In genomic region chr3:1600700-1601418, GRCh38 we compare ENCODE assay signal across 29 cellular contexts.
"Had no signal": no experiment of that assay in that cellular context is flagged by ENCODE, and none has a peak within 500 bp of the region (broad histone marks: within the 10 kb centered on the region; RNA-seq: fewer than 3 reads in every experiment).

No MANE protein-coding gene starts in this region.

- H3K27ac ChIP-seq: ascending aorta, body of pancreas, KMS-11, Peyer's patch, RWPE1 had no signal

- H3K4me2 ChIP-seq: KMS-11 had no signal

- H3K27ac Mint-ChIP-seq: activated B cell treated with CpG ODN at 0.5 μM for 24 hours; activated CD4-positive, alpha-beta memory T cell treated with anti-CD3 and anti-CD28 coated beads for 36 hours; activated CD4-positive, alpha-beta T cell treated with anti-CD3 and anti-CD28 coated beads, Interleukin-2, amount 10 ng/mL, durations not matched to agents 7 days and 5 days; activated naive CD4-positive, alpha-beta T cell treated with anti-CD3 and anti-CD28 coated beads, Interleukin-2, amount 50 U/mL, for 72 hours; activated naive CD8-positive, alpha-beta T cell treated with anti-CD3 and anti-CD28 coated beads, Interleukin-2, amount 50 U/mL, for 24 hours; T-helper 17 cell had no signal

- H3K4me3 ChIP-seq: ascending aorta, body of pancreas, MG63, Peyer's patch had no signal

- DNase-seq: activated B cell treated with CpG ODN at 0.5 μM for 24 hours; activated CD4-positive, alpha-beta memory T cell treated with anti-CD3 and anti-CD28 coated beads for 36 hours; activated CD4-positive, alpha-beta T cell treated with anti-CD3 and anti-CD28 coated beads, Interleukin-2, amount 10 ng/mL, durations not matched to agents 7 days and 5 days; activated CD8-positive, alpha-beta memory T cell treated with anti-CD3 and anti-CD28 coated beads for 24 hours; activated effector memory CD4-positive, alpha-beta T cell treated with anti-CD3 and anti-CD28 coated beads, Interleukin-2, amount 50 U/mL, for 16 hours; activated naive CD4-positive, alpha-beta T cell treated with Interleukin-2 at 50 U/mL for 16 hours; activated naive CD8-positive, alpha-beta T cell treated with anti-CD3 and anti-CD28 coated beads, Interleukin-2, amount 50 U/mL, for 24 hours; activated T-cell treated with anti-CD3 and anti-CD28 coated beads, Interleukin-2, amount 50 U/mL, for 4 hours; amniotic stem cell; body of pancreas; MG63; MV-4-11; NCI-H1092 treated with DMSO at 0.1 percent for 48 hours; NCI-H1417 treated with DMSO at 0.1 percent for 48 hours; NCI-H1694; NCI-H2029; NCI-H2107; NCI-H2171 treated with DMSO at 0.1 percent for 48 hours; NCI-H226; NCI-H526; NCI-H774; Peyer's patch; SIG-M5; T-helper 17 cell; T-helper 9 cell had no signal

- H3K9me3 Mint-ChIP-seq: activated B cell treated with CpG ODN at 0.5 μM for 24 hours; activated T-cell treated with anti-CD3 and anti-CD28 coated beads, Interleukin-2, amount 50 U/mL, for 4 hours had no signal

- H3K4me1 ChIP-seq: ascending aorta, body of pancreas, Peyer's patch had no signal

- H3K36me3 ChIP-seq: ascending aorta, MG63, Peyer's patch had no signal

- ATAC-seq: activated naive CD4-positive, alpha-beta T cell treated with anti-CD3 and anti-CD28 coated beads, Interleukin-2, amount 50 U/mL, for 72 hours; activated naive CD8-positive, alpha-beta T cell treated with anti-CD3 and anti-CD28 coated beads, Interleukin-2, amount 50 U/mL, for 24 hours; activated T-cell treated with anti-CD3 and anti-CD28 coated beads, Interleukin-2, amount 50 U/mL, for 4 hours; body of pancreas; T-helper 17 cell had no signal

- H3K9ac ChIP-seq: KMS-11 had no signal

- H3K36me3 Mint-ChIP-seq: activated CD4-positive, alpha-beta memory T cell treated with anti-CD3 and anti-CD28 coated beads for 36 hours; activated naive CD4-positive, alpha-beta T cell treated with anti-CD3 and anti-CD28 coated beads, Interleukin-2, amount 50 U/mL, for 72 hours had no signal

- H3K4me3 Mint-ChIP-seq: activated B cell treated with CpG ODN at 0.5 μM for 24 hours; activated CD4-positive, alpha-beta memory T cell treated with anti-CD3 and anti-CD28 coated beads for 36 hours; activated CD4-positive, alpha-beta T cell treated with anti-CD3 and anti-CD28 coated beads, Interleukin-2, amount 10 ng/mL, durations not matched to agents 7 days and 5 days; activated naive CD8-positive, alpha-beta T cell treated with anti-CD3 and anti-CD28 coated beads, Interleukin-2, amount 50 U/mL, for 24 hours; activated T-cell treated with anti-CD3 and anti-CD28 coated beads, Interleukin-2, amount 50 U/mL, for 4 hours; T-helper 17 cell had no signal

- H3K27me3 ChIP-seq: ascending aorta, body of pancreas, MG63, Peyer's patch had no signal

- H3K4me1 Mint-ChIP-seq: activated B cell treated with CpG ODN at 0.5 μM for 24 hours; activated CD4-positive, alpha-beta T cell treated with anti-CD3 and anti-CD28 coated beads, Interleukin-2, amount 10 ng/mL, durations not matched to agents 7 days and 5 days; activated naive CD8-positive, alpha-beta T cell treated with anti-CD3 and anti-CD28 coated beads, Interleukin-2, amount 50 U/mL, for 24 hours; T-helper 17 cell had no signal

- H3K9me3 ChIP-seq: ascending aorta, body of pancreas, MG63, Peyer's patch had no signal
